In genomic region chr4:108417923-108418322, GRCh38 we compare ENCODE assay signal across 29 cellular contexts.
DNase-seq lines count a peak whose midpoint lies in the region; ATAC-seq and TF ChIP-seq lines count a peak whose summit lies in the region.
"Had no signal": no experiment of that assay in that cellular context is flagged by ENCODE, and none has a peak within 500 bp of the region (broad histone marks: within the 10 kb centered on the region; RNA-seq: fewer than 3 reads in every experiment).

No MANE protein-coding gene starts in this region.

- H3K36me3 ChIP-seq in right lobe of liver = no peaks in the 10 kb centered on the region
- H3K36me3 ChIP-seq: esophagus squamous epithelium, gastrocnemius medialis, sigmoid colon, WERI-Rb-1 had no signal

- 40% methylated on average over 1 of the region's 1 CpG for WGBS in right lobe of liver (ENCODE audit: insufficient coverage, low coverage, low lambda C conversion rate, missing lambda C conversion rate)

- no peak for TF ChIP-seq POLR2A in right lobe of liver (IDR thresholded peaks at IDR 0.05)

- no peak overlapping the region for H3K4me3 ChIP-seq in right lobe of liver
- H3K4me3 ChIP-seq: esophagus squamous epithelium, gastrocnemius medialis, hepatocyte, sigmoid colon had no signal

- DNase-seq in ELR (ENCODE audit: low read depth) (peak; percentile 54), RPMI7951 (ENCODE audit: low read depth) (peak; percentile 3), brain pericyte (ENCODE audit: low read depth, low spot score) (peak; percentile 30), non-pigmented ciliary epithelial cell (ENCODE audit: low read depth) (peak; percentile 44), NCI-H526 treated with DMSO at 0.1 percent for 48 hours (lab: John Stamatoyannopoulos, UW) (no peak), right lobe of liver (no peak), T-helper 2 cell (no peak)
- DNase-seq: activated CD4-positive, alpha-beta T cell treated with anti-CD3 and anti-CD28 coated beads, Interleukin-2, amount 10 ng/mL, durations not matched to agents 7 days and 5 days; activated CD8-positive, alpha-beta memory T cell treated with anti-CD3 and anti-CD28 coated beads, Interleukin-2, amount 10 ng/mL, durations not matched to agents 7 days and 5 days; activated naive CD4-positive, alpha-beta T cell treated with Interleukin-2 at 50 U/mL for 16 hours; activated T-cell treated with anti-CD3 and anti-CD28 coated beads, Interleukin-2, amount 50 U/mL, for 72 hours; Calu3; endodermal cell; esophagus squamous epithelium; gastrocnemius medialis; H7; left cardiac atrium; mammary epithelial cell; NCI-H1105 treated with DMSO at 0.1 percent for 48 hours; NCI-H2029; NCI-H345; NCI-H748 treated with DMSO at 0.1 percent for 48 hours; sigmoid colon; stimulated activated CD4-positive, alpha-beta T cell treated with anti-CD3 and anti-CD28 coated beads, Interleukin-15, amount 100 ng/mL, for 24 hours; stimulated activated naive CD4-positive, alpha-beta T cell; WERI-Rb-1 had no signal

- no peaks in the 10 kb centered on the region for H3K4me1 ChIP-seq in right lobe of liver
- H3K4me1 ChIP-seq: esophagus squamous epithelium, gastrocnemius medialis, sigmoid colon had no signal

- no peak overlapping the region for H3K27ac ChIP-seq in right lobe of liver
- H3K27ac ChIP-seq: esophagus squamous epithelium, gastrocnemius medialis, hepatocyte, sigmoid colon, WERI-Rb-1 had no signal

- H3K9me3 ChIP-seq in right lobe of liver = no peaks in the 10 kb centered on the region
- H3K9me3 ChIP-seq: esophagus squamous epithelium, gastrocnemius medialis, sigmoid colon had no signal

- H3K27me3 ChIP-seq in right lobe of liver = no peaks in the 10 kb centered on the region
- H3K27me3 ChIP-seq: esophagus squamous epithelium, gastrocnemius medialis, hepatocyte, sigmoid colon had no signal

- intact Hi-C loops in right lobe of liver (cut with DNase I) = no loop called here

- TF ChIP-seq CTCF in right lobe of liver (IDR thresholded peaks at IDR 0.05) = no peak

- ATAC-seq in GM19328 (IDR thresholded peaks at IDR 0.05; ENCODE audit: unreplicated experiment) = no peak
- ATAC-seq in right lobe of liver = no peak
- ATAC-seq: activated CD8-positive, alpha-beta memory T cell treated with anti-CD3 and anti-CD28 coated beads, Interleukin-2, amount 10 ng/mL, durations not matched to agents 7 days and 5 days; activated T-cell treated with anti-CD3 and anti-CD28 coated beads, Interleukin-2, amount 50 U/mL, for 72 hours; gastrocnemius medialis; left cardiac atrium; SK-N-SH treated with all-trans-retinoic acid at 6 μM for 48 hours had no signal

Comparison
In these comparisons a context has a peak if more than half of its experiments do, and no peak if none do; other contexts are left out.
1. DNase-seq: peak in ELR (single experiment), RPMI7951 (single experiment), brain pericyte (single experiment) and non-pigmented ciliary epithelial cell (single experiment); none in NCI-H526 treated with DMSO at 0.1 percent for 48 hours (single experiment), right lobe of liver (0 of 3) and T-helper 2 cell (0 of 5).